ENCODE assay signal across 1 cellular context in the genomic region with DNA sequence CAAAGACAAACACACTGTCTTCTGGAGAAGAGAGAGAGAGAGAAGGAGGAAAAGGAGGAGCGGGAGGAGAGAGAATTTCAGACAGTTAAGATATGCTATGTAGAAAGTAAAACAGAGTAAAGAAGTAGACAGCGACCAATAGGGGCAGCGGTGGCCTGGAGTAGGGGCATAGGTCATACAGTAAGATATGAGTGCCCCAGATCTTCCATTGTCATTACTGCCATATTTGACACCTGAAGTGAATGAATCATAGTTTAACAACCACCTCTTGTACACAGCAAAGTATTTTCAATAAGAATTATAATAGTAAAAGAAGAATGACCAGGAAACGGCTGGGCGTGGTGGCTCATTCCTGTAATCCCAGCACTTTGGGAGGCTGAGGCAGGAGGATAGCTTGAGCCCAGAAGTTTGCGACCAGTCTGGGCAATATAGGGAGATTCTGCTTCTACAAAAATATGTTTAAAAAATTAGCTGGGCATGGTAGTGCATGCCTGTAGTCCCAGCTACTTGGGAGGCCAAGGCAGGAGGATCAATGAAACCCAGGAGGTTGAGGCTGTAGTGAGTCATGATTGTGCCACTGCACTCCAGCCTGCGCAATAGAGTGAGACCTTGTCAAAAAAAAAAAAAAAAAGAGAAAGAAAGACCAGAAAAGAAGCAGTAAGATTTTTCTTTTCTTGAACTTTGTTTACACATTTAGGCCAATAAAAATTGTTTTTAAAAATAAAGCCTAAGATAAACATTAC.
TF ChIP-seq lines count a peak whose summit lies in the region.

No MANE protein-coding gene starts in this region.

TF ChIP-seq in HCT116, 20 proteins besides CTCF, POLR2A, EP300 and RAD21 (continued from another document):
- TF ChIP-seq CEBPB (IDR thresholded peaks at IDR 0.05; ENCODE audit: low read depth) (no peak), ZBTB33 (IDR thresholded peaks at IDR 0.05; ENCODE audit: extremely low read depth, insufficient replicate concordance, low read length) (no peak), SRF (IDR thresholded peaks at IDR 0.05; ENCODE audit: low read depth) (no peak), SIN3A (IDR thresholded peaks at IDR 0.05; ENCODE audit: low read depth) (no peak)
